1 cellular context compared by ENCODE assay signal in genomic region chr17:78780335-78780734, GRCh38.
TF ChIP-seq lines count a peak whose summit lies in the region.

No MANE protein-coding gene starts in this region.

TF ChIP-seq in K562, 482 proteins besides CTCF, POLR2A, EP300 and RAD21 (continued from another document):
- TF ChIP-seq REST (CRISPR knock-in tag; IDR thresholded peaks at IDR 0.05; ENCODE audit: low read depth), result no peak
- no peak for TF ChIP-seq ZNF699 (CRISPR knock-in tag; IDR thresholded peaks at IDR 0.05; ENCODE audit: insufficient replicate concordance)
- TF ChIP-seq ZNF282 (CRISPR knock-in tag; IDR thresholded peaks at IDR 0.05), result no peak
- TF ChIP-seq YY1 (IDR thresholded peaks at IDR 0.05; ENCODE audit: borderline replicate concordance in 1 of 3, control insufficient read depth in 1 of 3, extremely low read depth in 1 of 3, insufficient read depth in 3 of 3, insufficient read length in 1 of 3, insufficient replicate concordance in 2 of 3, low read depth in 1 of 3, low read length in 2 of 3), result no peak
- no peak for TF ChIP-seq PRDM10 (IDR thresholded peaks at IDR 0.05; ENCODE audit: partially characterized antibody)
- no peak for TF ChIP-seq XRCC3 (IDR thresholded peaks at IDR 0.05)
- no peak for TF ChIP-seq STAT5B (CRISPR knock-in tag; IDR thresholded peaks at IDR 0.05)
- TF ChIP-seq NFYB (IDR thresholded peaks at IDR 0.05; ENCODE audit: extremely low read depth, insufficient read length), result no peak
- no peak for TF ChIP-seq ETV6 (IDR thresholded peaks at IDR 0.05; ENCODE audit: borderline replicate concordance in 1 of 2, low read depth in 2 of 2, low read length in 1 of 2)
- no peak for TF ChIP-seq ETV6 (CRISPR knock-in tag; IDR thresholded peaks at IDR 0.05; ENCODE audit: borderline replicate concordance)
TF ChIP-seq in K562: peak in this region for 0.
